16 cellular contexts compared by ENCODE assay signal in genomic region chr2:128606837-128607236, GRCh38.
DNase-seq lines count a peak whose midpoint lies in the region; ATAC-seq and TF ChIP-seq lines count a peak whose summit lies in the region.
"Had no signal": no experiment of that assay in that cellular context is flagged by ENCODE, and none has a peak within 500 bp of the region (broad histone marks: within the 10 kb centered on the region; RNA-seq: fewer than 3 reads in every experiment).

No MANE protein-coding gene starts in this region.

- H3K4me1 ChIP-seq in Peyer's patch (no peaks in the 10 kb centered on the region), lower lobe of right lung (peaks cover 6% of the 10 kb centered on the region), sigmoid colon (peaks cover 0 to 6% (median 0%) of the 10 kb centered on the region in 4 donors)

- H3K27ac ChIP-seq in Peyer's patch (no peak overlapping the region), lower lobe of right lung (no peak overlapping the region), sigmoid colon (no peak overlapping the region)
- H3K27ac ChIP-seq: RWPE1 had no signal

- intact Hi-C loops in lower lobe of right lung (cut with DNase I) (no loop called here), sigmoid colon (cut with DNase I) (no loop called here)

- TF ChIP-seq POLR2A in Peyer's patch (IDR thresholded peaks at IDR 0.05) (no peak), sigmoid colon (IDR thresholded peaks at IDR 0.05) (no peak)

- H3K36me3 ChIP-seq in Peyer's patch: no peaks in the 10 kb centered on the region
- no peaks in the 10 kb centered on the region for H3K36me3 ChIP-seq in lower lobe of right lung
- H3K36me3 ChIP-seq in sigmoid colon: no peaks in the 10 kb centered on the region

- ATAC-seq in activated naive CD8-positive, alpha-beta T cell treated with anti-CD3 and anti-CD28 coated beads, Interleukin-2, amount 10 ng/mL, durations not matched to agents 7 days and 5 days (ENCODE audit: low read depth): no peak
- ATAC-seq in lower lobe of right lung: no peak

- no peak for TF ChIP-seq CTCF in Peyer's patch (IDR thresholded peaks at IDR 0.05)
- no peak for TF ChIP-seq CTCF in lower lobe of right lung (IDR thresholded peaks at IDR 0.05)
- TF ChIP-seq CTCF in sigmoid colon (IDR thresholded peaks at IDR 0.05): no peak
- TF ChIP-seq CTCF in GM10248 (IDR thresholded peaks at IDR 0.05; ENCODE audit: control extremely low read depth, extremely low read depth, low read depth, missing control alignments): no peak

- no peaks in the 10 kb centered on the region for H3K27me3 Mint-ChIP-seq in activated naive CD8-positive, alpha-beta T cell treated with anti-CD3 and anti-CD28 coated beads, Interleukin-2, amount 10 ng/mL, durations not matched to agents 7 days and 5 days
- no peaks in the 10 kb centered on the region for H3K27me3 Mint-ChIP-seq in activated naive CD8-positive, alpha-beta T cell treated with anti-CD3 and anti-CD28 coated beads for 36 hours
- H3K27me3 Mint-ChIP-seq: CD4-positive, CD25-positive, alpha-beta regulatory T cell had no signal

- H3K4me1 Mint-ChIP-seq in activated naive CD8-positive, alpha-beta T cell treated with anti-CD3 and anti-CD28 coated beads, Interleukin-2, amount 10 ng/mL, durations not matched to agents 7 days and 5 days: no peaks in the 10 kb centered on the region
- no peaks in the 10 kb centered on the region for H3K4me1 Mint-ChIP-seq in activated naive CD8-positive, alpha-beta T cell treated with anti-CD3 and anti-CD28 coated beads for 36 hours
- H3K4me1 Mint-ChIP-seq: CD4-positive, CD25-positive, alpha-beta regulatory T cell had no signal

- H3K9me3 ChIP-seq in Peyer's patch (no peaks in the 10 kb centered on the region), lower lobe of right lung (no peaks in the 10 kb centered on the region), sigmoid colon (no peaks in the 10 kb centered on the region)

- WGBS in sigmoid colon, 2 donors: 92 to 94% methylated on average over 6 of the region's 6 CpGs

- no peaks in the 10 kb centered on the region for H3K27me3 ChIP-seq in Peyer's patch
- no peaks in the 10 kb centered on the region for H3K27me3 ChIP-seq in lower lobe of right lung (ENCODE audit: low read depth)
- H3K27me3 ChIP-seq in sigmoid colon: no peaks in the 10 kb centered on the region

- H3K9me3 Mint-ChIP-seq in activated naive CD8-positive, alpha-beta T cell treated with anti-CD3 and anti-CD28 coated beads, Interleukin-2, amount 10 ng/mL, durations not matched to agents 7 days and 5 days: no peaks in the 10 kb centered on the region
- H3K9me3 Mint-ChIP-seq in activated naive CD8-positive, alpha-beta T cell treated with anti-CD3 and anti-CD28 coated beads for 36 hours: no peaks in the 10 kb centered on the region
- H3K9me3 Mint-ChIP-seq: CD4-positive, CD25-positive, alpha-beta regulatory T cell had no signal

- no peak overlapping the region for H3K4me3 ChIP-seq in Peyer's patch
- no peak overlapping the region for H3K4me3 ChIP-seq in lower lobe of right lung
- H3K4me3 ChIP-seq in sigmoid colon: no peak overlapping the region

- H3K36me3 Mint-ChIP-seq in activated naive CD8-positive, alpha-beta T cell treated with anti-CD3 and anti-CD28 coated beads, Interleukin-2, amount 10 ng/mL, durations not matched to agents 7 days and 5 days: no peaks in the 10 kb centered on the region
- no peaks in the 10 kb centered on the region for H3K36me3 Mint-ChIP-seq in activated naive CD8-positive, alpha-beta T cell treated with anti-CD3 and anti-CD28 coated beads for 36 hours
- H3K36me3 Mint-ChIP-seq: CD4-positive, CD25-positive, alpha-beta regulatory T cell had no signal

- CTCF ChIA-PET in GM10248 (lab: Yijun Ruan, JAX): no interaction called here

- POLR2A ChIA-PET in activated naive CD8-positive, alpha-beta T cell treated with anti-CD3 and anti-CD28 coated beads, Interleukin-2, amount 10 ng/mL, durations not matched to agents 7 days and 5 days (lab: Charles Lee): no interaction called here
- POLR2A ChIA-PET in GM10248 (lab: Yijun Ruan, JAX): no interaction called here

- H3K4me3 Mint-ChIP-seq in activated naive CD8-positive, alpha-beta T cell treated with anti-CD3 and anti-CD28 coated beads, Interleukin-2, amount 10 ng/mL, durations not matched to agents 7 days and 5 days: no peak overlapping the region
- H3K4me3 Mint-ChIP-seq in activated naive CD8-positive, alpha-beta T cell treated with anti-CD3 and anti-CD28 coated beads for 36 hours: no peak overlapping the region
- H3K4me3 Mint-ChIP-seq: CD4-positive, CD25-positive, alpha-beta regulatory T cell had no signal

- H3K27ac Mint-ChIP-seq in activated naive CD8-positive, alpha-beta T cell treated with anti-CD3 and anti-CD28 coated beads, Interleukin-2, amount 10 ng/mL, durations not matched to agents 7 days and 5 days: no peak overlapping the region
- H3K27ac Mint-ChIP-seq in activated naive CD8-positive, alpha-beta T cell treated with anti-CD3 and anti-CD28 coated beads for 36 hours: no peak overlapping the region
- H3K27ac Mint-ChIP-seq: CD4-positive, CD25-positive, alpha-beta regulatory T cell had no signal

- no peak for TF ChIP-seq EP300 in sigmoid colon (IDR thresholded peaks at IDR 0.05)

- peak; percentile 17 for DNase-seq in activated naive CD8-positive, alpha-beta T cell treated with anti-CD3 and anti-CD28 coated beads, Interleukin-2, amount 10 ng/mL, durations not matched to agents 7 days and 5 days
- no peak for DNase-seq in activated naive CD8-positive, alpha-beta T cell treated with anti-CD3 and anti-CD28 coated beads for 36 hours
- DNase-seq in Peyer's patch (peak in 2 of 3 donors; percentile 24 to 34), lower lobe of right lung (peak; percentile 25), sigmoid colon (peak; percentile 30), GM10248 (ENCODE audit: extremely low spot score) (no peak), hippocampal formation (lab: John Stamatoyannopoulos, UW) (no peak)
- no peak for DNase-seq in effector CD8-positive, alpha-beta T cell (lab: John Stamatoyannopoulos, UW)
- DNase-seq: CD4-positive, CD25-positive, alpha-beta regulatory T cell; EL; H7; KG1; NCI-H1436 treated with DMSO at 0.1 percent for 48 hours; NCI-H2081; NCI-H774 had no signal

Comparison
In these comparisons a context has a peak if more than half of its experiments do, and no peak if none do; other contexts are left out.
1. DNase-seq: peak in activated naive CD8-positive, alpha-beta T cell treated with anti-CD3 and anti-CD28 coated beads, Interleukin-2, amount 10 ng/mL, durations not matched to agents 7 days and 5 days (single experiment), Peyer's patch (2 of 3), lower lobe of right lung (single experiment) and sigmoid colon (single experiment); none in activated naive CD8-positive, alpha-beta T cell treated with anti-CD3 and anti-CD28 coated beads for 36 hours (single experiment), effector CD8-positive, alpha-beta T cell (single experiment), GM10248 (single experiment) and hippocampal formation (0 of 2).